1 cellular context compared by ENCODE assay signal in genomic region chr16:89732918-89733242, GRCh38.
TF ChIP-seq lines count a peak whose summit lies in the region.

No MANE protein-coding gene starts in this region.

TF ChIP-seq in K562, 482 proteins besides CTCF, POLR2A, EP300 and RAD21:
- TF ChIP-seq HNRNPH1 (optimal IDR thresholded peaks at IDR 0.05; ENCODE audit: low read depth, low read length) (no peak), RNF2 (IDR thresholded peaks at IDR 0.05) (no peak), POLR2G (IDR thresholded peaks at IDR 0.05; ENCODE audit: low read depth, low read length) (peak; percentile 65), HNRNPLL (IDR thresholded peaks at IDR 0.05; ENCODE audit: low read depth, low read length, poor library complexity, severe bottlenecking) (no peak), CBX3 (IDR thresholded peaks at IDR 0.05; ENCODE audit: borderline replicate concordance in 1 of 2, low read length in 2 of 2) (no peak), ZNF263 (CRISPR knock-in tag; IDR thresholded peaks at IDR 0.05; ENCODE audit: borderline replicate concordance) (no peak), TRIM28 (IDR thresholded peaks at IDR 0.05) (no peak), JUND (IDR thresholded peaks at IDR 0.05; ENCODE audit: borderline replicate concordance, low read depth, low read length) (no peak), JUND (tag; IDR thresholded peaks at IDR 0.05; ENCODE audit: borderline replicate concordance, low read depth, low read length) (no peak), ZBTB11 (CRISPR knock-in tag; IDR thresholded peaks at IDR 0.05) (no peak), ZFX (CRISPR knock-in tag; IDR thresholded peaks at IDR 0.05) (no peak), RBFOX2 (IDR thresholded peaks at IDR 0.05; ENCODE audit: low read depth, low read length) (peak; percentile 36; the same call in 1 of the 2 replicates), ZNF586 (CRISPR knock-in tag; conservative IDR thresholded peaks at IDR 0.05) (no peak), USF2 (CRISPR knock-in tag; IDR thresholded peaks at IDR 0.05) (no peak), CC2D1A (IDR thresholded peaks at IDR 0.05) (no peak), FOS (IDR thresholded peaks at IDR 0.05; ENCODE audit: extremely low read depth, insufficient read length) (no peak), ZNF280B (CRISPR knock-in tag; IDR thresholded peaks at IDR 0.05) (no peak), SUPT5H (IDR thresholded peaks at IDR 0.05) (0 out of 2 replicates have a peak, but pooled peaks have one; percentile 13), ETV6 (IDR thresholded peaks at IDR 0.05; ENCODE audit: borderline replicate concordance in 1 of 2, low read depth in 2 of 2, low read length in 1 of 2) (no peak), ETV6 (CRISPR knock-in tag; IDR thresholded peaks at IDR 0.05; ENCODE audit: borderline replicate concordance) (no peak), RNF219 (CRISPR knock-in tag; IDR thresholded peaks at IDR 0.05) (no peak), ARID2 (IDR thresholded peaks at IDR 0.05) (no peak), ZNF277 (CRISPR knock-in tag; IDR thresholded peaks at IDR 0.05; ENCODE audit: borderline replicate concordance) (no peak), USF1 (CRISPR knock-in tag; IDR thresholded peaks at IDR 0.05) (no peak), NFIC (IDR thresholded peaks at IDR 0.05) (no peak), RFX5 (IDR thresholded peaks at IDR 0.05; ENCODE audit: low read depth, low read length) (no peak), MTA2 (IDR thresholded peaks at IDR 0.05; ENCODE audit: low read depth) (no peak), CHD7 (IDR thresholded peaks at IDR 0.05; ENCODE audit: low read depth, low read length) (no peak), POLR2B (IDR thresholded peaks at IDR 0.05; ENCODE audit: low read depth, partially characterized antibody) (peak; percentile 5), ELK3 (CRISPR knock-in tag; IDR thresholded peaks at IDR 0.05) (no peak)
